Comparison of ENCODE assay signal across 2 cellular contexts in the genomic region with DNA sequence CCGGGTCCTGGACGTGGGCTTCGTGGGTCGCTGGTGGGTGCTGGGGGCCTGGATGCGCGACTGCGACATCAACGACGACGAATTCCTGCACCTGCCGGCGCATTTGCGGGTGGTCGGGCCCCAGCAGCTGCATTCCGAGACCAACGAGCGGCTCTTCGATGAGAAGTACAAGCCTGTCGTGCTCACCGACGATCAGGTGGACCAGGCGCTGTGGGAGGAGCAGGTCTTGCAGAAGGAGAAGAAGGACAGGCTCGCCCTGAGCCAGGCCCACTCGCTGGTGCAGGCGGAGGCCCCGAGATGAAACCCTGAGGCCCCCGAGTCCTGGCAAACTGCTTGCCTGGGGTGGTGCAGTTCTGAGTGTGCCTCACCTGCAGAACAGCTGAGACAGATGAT.
TF ChIP-seq lines count a peak whose summit lies in the region.

No MANE protein-coding gene starts in this region.

TF ChIP-seq in H1, 55 proteins besides CTCF, POLR2A, EP300 and RAD21:
- no peak for TF ChIP-seq SP1 (IDR thresholded peaks at IDR 0.05; ENCODE audit: low read depth, low read length)
- TF ChIP-seq YY1 (IDR thresholded peaks at IDR 0.05; ENCODE audit: low read depth, low read length) = no peak
- TF ChIP-seq CREB1 (IDR thresholded peaks at IDR 0.05) = 0 out of 2 replicates have a peak, but pooled peaks have one; percentile 14
- TF ChIP-seq CHD1 (IDR thresholded peaks at IDR 0.05; ENCODE audit: low read depth, low read length) = no peak
- no peak for TF ChIP-seq TEAD4 (IDR thresholded peaks at IDR 0.05; ENCODE audit: low read depth, low read length)
- TF ChIP-seq EZH2 (IDR thresholded peaks at IDR 0.05; ENCODE audit: low read depth, low read length, severe bottlenecking) = no peak
- TF ChIP-seq BCL11A (IDR thresholded peaks at IDR 0.05; ENCODE audit: low read depth in 2 of 2, low read length in 2 of 2) = no peak
TF ChIP-seq in H1: peak in this region for 1.

TF ChIP-seq in neural cell, 6 proteins besides CTCF, POLR2A, EP300 and RAD21:
- no peak for TF ChIP-seq MXI1 (conservative IDR thresholded peaks at IDR 0.05; ENCODE audit: poor library complexity, severe bottlenecking)
- TF ChIP-seq, protein P1, sequence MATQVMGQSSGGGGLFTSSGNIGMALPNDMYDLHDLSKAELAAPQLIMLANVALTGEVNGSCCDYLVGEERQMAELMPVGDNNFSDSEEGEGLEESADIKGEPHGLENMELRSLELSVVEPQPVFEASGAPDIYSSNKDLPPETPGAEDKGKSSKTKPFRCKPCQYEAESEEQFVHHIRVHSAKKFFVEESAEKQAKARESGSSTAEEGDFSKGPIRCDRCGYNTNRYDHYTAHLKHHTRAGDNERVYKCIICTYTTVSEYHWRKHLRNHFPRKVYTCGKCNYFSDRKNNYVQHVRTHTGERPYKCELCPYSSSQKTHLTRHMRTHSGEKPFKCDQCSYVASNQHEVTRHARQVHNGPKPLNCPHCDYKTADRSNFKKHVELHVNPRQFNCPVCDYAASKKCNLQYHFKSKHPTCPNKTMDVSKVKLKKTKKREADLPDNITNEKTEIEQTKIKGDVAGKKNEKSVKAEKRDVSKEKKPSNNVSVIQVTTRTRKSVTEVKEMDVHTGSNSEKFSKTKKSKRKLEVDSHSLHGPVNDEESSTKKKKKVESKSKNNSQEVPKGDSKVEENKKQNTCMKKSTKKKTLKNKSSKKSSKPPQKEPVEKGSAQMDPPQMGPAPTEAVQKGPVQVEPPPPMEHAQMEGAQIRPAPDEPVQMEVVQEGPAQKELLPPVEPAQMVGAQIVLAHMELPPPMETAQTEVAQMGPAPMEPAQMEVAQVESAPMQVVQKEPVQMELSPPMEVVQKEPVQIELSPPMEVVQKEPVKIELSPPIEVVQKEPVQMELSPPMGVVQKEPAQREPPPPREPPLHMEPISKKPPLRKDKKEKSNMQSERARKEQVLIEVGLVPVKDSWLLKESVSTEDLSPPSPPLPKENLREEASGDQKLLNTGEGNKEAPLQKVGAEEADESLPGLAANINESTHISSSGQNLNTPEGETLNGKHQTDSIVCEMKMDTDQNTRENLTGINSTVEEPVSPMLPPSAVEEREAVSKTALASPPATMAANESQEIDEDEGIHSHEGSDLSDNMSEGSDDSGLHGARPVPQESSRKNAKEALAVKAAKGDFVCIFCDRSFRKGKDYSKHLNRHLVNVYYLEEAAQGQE (IDR thresholded peaks at IDR 0.05; ENCODE audit: borderline replicate concordance) = no peak
- no peak for TF ChIP-seq SMC3 (conservative IDR thresholded peaks at IDR 0.05; ENCODE audit: poor library complexity)
- TF ChIP-seq EZH2 (IDR thresholded peaks at IDR 0.05; ENCODE audit: borderline replicate concordance, insufficient read depth, low read length, poor library complexity, severe bottlenecking) = no peak
- no peak for TF ChIP-seq POLR2AphosphoS5 (IDR thresholded peaks at IDR 0.05)
